ENCODE assay signal across 8 cellular contexts in genomic region chr13:52235900-52236595, GRCh38.
A peak's percentile ranks its signal among the peaks of the same experiment; 100 is the strongest.
DNase-seq lines count a peak whose midpoint lies in the region; ATAC-seq and TF ChIP-seq lines count a peak whose summit lies in the region.
"Not testable (repeated sequence)": the region's sequence is repeated elsewhere in the genome, so short reads cannot be mapped to it uniquely, and the experiment has no call there.

No MANE protein-coding gene starts in this region.

- not testable (repeated sequence) for H3K4me3 ChIP-seq in SK-N-MC

- H3K4me1 Mint-ChIP-seq in osteocyte (ENCODE audit: unreplicated experiment) = not testable (repeated sequence)

- TF ChIP-seq CTCF in GM13977 (IDR thresholded peaks at IDR 0.05; ENCODE audit: extremely low read depth, insufficient read depth, missing control alignments) (peak; percentile 73), osteocyte (IDR thresholded peaks at IDR 0.05) (peak; percentile 71)

- not testable (repeated sequence) for H3K36me3 Mint-ChIP-seq in activated naive CD4-positive, alpha-beta T cell treated with anti-CD3 and anti-CD28 coated beads, Interleukin-2, amount 50 U/mL, for 72 hours; osteocyte (ENCODE audit: unreplicated experiment)

- intact Hi-C loops in head of caudate nucleus (cut with DNase I) = not testable (repeated sequence)

- H3K9ac ChIP-seq in SK-N-MC (ENCODE audit: insufficient read length) = not testable (repeated sequence)

- H3K9me3 ChIP-seq in SK-N-MC (ENCODE audit: low read depth, low read length) = not testable (repeated sequence)

- DNase-seq in GM13977 (ENCODE audit: low spot score); osteocyte (ENCODE audit: extremely low spot score, unreplicated experiment): not testable (repeated sequence)
- DNase-seq in NCI-H128 (lab: John Stamatoyannopoulos, UW; ENCODE audit: unreplicated experiment) (peak; percentile 5), SK-N-MC (ENCODE audit: low read depth, low spot score) (peak; percentile 72), head of caudate nucleus (peak in 38 of 42 donors; percentile 10 to 83 (median 54)), ureter (ENCODE audit: low spot score) (peak; percentile 55)
- DNase-seq in activated naive CD4-positive, alpha-beta T cell treated with anti-CD3 and anti-CD28 coated beads, Interleukin-2, amount 50 U/mL, for 72 hours (ENCODE audit: low spot score in 2 of 2) = peak in 1 of 2 donors; percentile 60

- peak; percentile 63 for ATAC-seq in HG02852 (IDR thresholded peaks at IDR 0.05; ENCODE audit: unreplicated experiment)
- ATAC-seq in activated naive CD4-positive, alpha-beta T cell treated with anti-CD3 and anti-CD28 coated beads, Interleukin-2, amount 50 U/mL, for 72 hours = peak; percentile 82

- H3K27ac Mint-ChIP-seq in activated naive CD4-positive, alpha-beta T cell treated with anti-CD3 and anti-CD28 coated beads, Interleukin-2, amount 50 U/mL, for 72 hours; osteocyte (ENCODE audit: unreplicated experiment): not testable (repeated sequence)

- not testable (repeated sequence) for H3K9me3 Mint-ChIP-seq in activated naive CD4-positive, alpha-beta T cell treated with anti-CD3 and anti-CD28 coated beads, Interleukin-2, amount 50 U/mL, for 72 hours; osteocyte (ENCODE audit: unreplicated experiment)

- H3K4me3 Mint-ChIP-seq in osteocyte (ENCODE audit: unreplicated experiment) = not testable (repeated sequence)

- not testable (repeated sequence) for H3K36me3 ChIP-seq in SK-N-MC (ENCODE audit: insufficient read depth, low read length)

- not testable (repeated sequence) for H3K27me3 Mint-ChIP-seq in osteocyte (ENCODE audit: unreplicated experiment)

- not testable (repeated sequence) for H3K27ac ChIP-seq in SK-N-MC

- in situ Hi-C loops in GM13977 (cut with MboI; ENCODE audit: low pct_unique_long_range_greater_than_20kb, low sequenced_read_pairs, unreplicated experiment) = not testable (repeated sequence)
